17 cellular contexts compared by ENCODE assay signal in genomic region chr12:46519407-46519806, GRCh38.
DNase-seq lines count a peak whose midpoint lies in the region; ATAC-seq and TF ChIP-seq lines count a peak whose summit lies in the region.
"Had no signal": no experiment of that assay in that cellular context is flagged by ENCODE, and none has a peak within 500 bp of the region (broad histone marks: within the 10 kb centered on the region; RNA-seq: fewer than 3 reads in every experiment).

No MANE protein-coding gene starts in this region.

- H3K4me3 Mint-ChIP-seq in activated T-cell treated with anti-CD3 and anti-CD28 coated beads, Interleukin-2, amount 50 U/mL, for 24 hours = no peak overlapping the region
- peak overlapping the region; percentile 19 for H3K4me3 Mint-ChIP-seq in activated T-helper 17 cell treated with anti-CD3 and anti-CD28 coated beads, Interleukin-2, amount 50 U/mL, for 72 hours
- H3K4me3 Mint-ChIP-seq: CD4-positive, alpha-beta memory T cell had no signal

- TF ChIP-seq CTCF in tibial artery (IDR thresholded peaks at IDR 0.05) = no peak

- no peaks in the 10 kb centered on the region for H3K36me3 Mint-ChIP-seq in activated T-cell treated with anti-CD3 and anti-CD28 coated beads, Interleukin-2, amount 50 U/mL, for 24 hours (ENCODE audit: low read depth)
- H3K36me3 Mint-ChIP-seq in activated T-helper 17 cell treated with anti-CD3 and anti-CD28 coated beads, Interleukin-2, amount 50 U/mL, for 72 hours (ENCODE audit: low read depth) = peaks cover 6% of the 10 kb centered on the region

- H3K27ac ChIP-seq in muscle layer of duodenum (ENCODE audit: low read length) (peak overlapping the region; percentile 4), tibial artery (peak overlapping the region; percentile 40 to 58)
- H3K27ac ChIP-seq: psoas muscle had no signal

- H3K27me3 Mint-ChIP-seq in activated T-cell treated with anti-CD3 and anti-CD28 coated beads, Interleukin-2, amount 50 U/mL, for 24 hours = no peaks in the 10 kb centered on the region
- no peaks in the 10 kb centered on the region for H3K27me3 Mint-ChIP-seq in activated T-helper 17 cell treated with anti-CD3 and anti-CD28 coated beads, Interleukin-2, amount 50 U/mL, for 72 hours
- H3K27me3 Mint-ChIP-seq: CD4-positive, alpha-beta memory T cell had no signal

- no peaks in the 10 kb centered on the region for H3K36me3 ChIP-seq in muscle layer of duodenum (ENCODE audit: control insufficient read depth in 1 of 2, insufficient read depth in 2 of 2, low read length in 2 of 2)
- H3K36me3 ChIP-seq in tibial artery = no peaks in the 10 kb centered on the region

- H3K9me3 ChIP-seq in muscle layer of duodenum (ENCODE audit: control insufficient read depth in 1 of 2, low read length in 2 of 2) (no peaks in the 10 kb centered on the region), tibial artery (no peaks in the 10 kb centered on the region)
- H3K9me3 ChIP-seq: psoas muscle had no signal

- intact Hi-C loops in tibial artery (cut with DNase I; ENCODE audit: low total_unique reads) = no loop called here

- no peak for ATAC-seq in activated T-helper 17 cell treated with anti-CD3 and anti-CD28 coated beads, Interleukin-2, amount 50 U/mL, for 72 hours (replicated peaks)
- ATAC-seq in GM18867 (IDR thresholded peaks at IDR 0.05; ENCODE audit: unreplicated experiment) (no peak), GM21447 (IDR thresholded peaks at IDR 0.05; ENCODE audit: unreplicated experiment) (no peak), HG02840 (IDR thresholded peaks at IDR 0.05; ENCODE audit: low FRiP score, unreplicated experiment) (no peak)
- ATAC-seq: left lobe of liver, psoas muscle had no signal

- H3K4me1 ChIP-seq in muscle layer of duodenum (ENCODE audit: control insufficient read depth in 1 of 2, insufficient read depth in 2 of 2, low read length in 2 of 2) (peaks cover 7 to 20% of the 10 kb centered on the region in 2 donors), tibial artery (peaks cover 0 to 83% (median 19%) of the 10 kb centered on the region in 4 donors)

- DNase-seq in activated T-cell treated with anti-CD3 and anti-CD28 coated beads, Interleukin-2, amount 50 U/mL, for 24 hours = no peak
- DNase-seq in activated T-cell treated with anti-CD3 and anti-CD28 coated beads for 4 hours = no peak
- DNase-seq in tibial artery = no peak
- DNase-seq: ACHN; CD4-positive, alpha-beta memory T cell; DMS79 treated with DMSO at 0.1 percent for 48 hours; H7; Kasumi-1; NCI-H1092 treated with DMSO at 0.1 percent for 48 hours; NCI-H526; psoas muscle had no signal

- H3K27me3 ChIP-seq in muscle layer of duodenum (ENCODE audit: low read depth, low read length) (no peaks in the 10 kb centered on the region), tibial artery (no peaks in the 10 kb centered on the region)

- no peaks in the 10 kb centered on the region for H3K9me3 Mint-ChIP-seq in activated T-cell treated with anti-CD3 and anti-CD28 coated beads, Interleukin-2, amount 50 U/mL, for 24 hours
- H3K9me3 Mint-ChIP-seq in activated T-helper 17 cell treated with anti-CD3 and anti-CD28 coated beads, Interleukin-2, amount 50 U/mL, for 72 hours = no peaks in the 10 kb centered on the region

- peak overlapping the region; percentile 60 for H3K27ac Mint-ChIP-seq in activated T-cell treated with anti-CD3 and anti-CD28 coated beads, Interleukin-2, amount 50 U/mL, for 24 hours
- H3K27ac Mint-ChIP-seq in activated T-helper 17 cell treated with anti-CD3 and anti-CD28 coated beads, Interleukin-2, amount 50 U/mL, for 72 hours = peak overlapping the region; percentile 64

- H3K4me3 ChIP-seq in muscle layer of duodenum (ENCODE audit: low read depth in 1 of 2, low read length in 2 of 2) (no peak overlapping the region), tibial artery (no peak overlapping the region)
- H3K4me3 ChIP-seq: psoas muscle had no signal

- peaks cover 75% of the 10 kb centered on the region for H3K4me1 Mint-ChIP-seq in activated T-cell treated with anti-CD3 and anti-CD28 coated beads, Interleukin-2, amount 50 U/mL, for 24 hours (ENCODE audit: low read depth)
- H3K4me1 Mint-ChIP-seq in activated T-helper 17 cell treated with anti-CD3 and anti-CD28 coated beads, Interleukin-2, amount 50 U/mL, for 72 hours = peaks cover 32% of the 10 kb centered on the region
